8 cellular contexts compared by ENCODE assay signal in the genomic region with DNA sequence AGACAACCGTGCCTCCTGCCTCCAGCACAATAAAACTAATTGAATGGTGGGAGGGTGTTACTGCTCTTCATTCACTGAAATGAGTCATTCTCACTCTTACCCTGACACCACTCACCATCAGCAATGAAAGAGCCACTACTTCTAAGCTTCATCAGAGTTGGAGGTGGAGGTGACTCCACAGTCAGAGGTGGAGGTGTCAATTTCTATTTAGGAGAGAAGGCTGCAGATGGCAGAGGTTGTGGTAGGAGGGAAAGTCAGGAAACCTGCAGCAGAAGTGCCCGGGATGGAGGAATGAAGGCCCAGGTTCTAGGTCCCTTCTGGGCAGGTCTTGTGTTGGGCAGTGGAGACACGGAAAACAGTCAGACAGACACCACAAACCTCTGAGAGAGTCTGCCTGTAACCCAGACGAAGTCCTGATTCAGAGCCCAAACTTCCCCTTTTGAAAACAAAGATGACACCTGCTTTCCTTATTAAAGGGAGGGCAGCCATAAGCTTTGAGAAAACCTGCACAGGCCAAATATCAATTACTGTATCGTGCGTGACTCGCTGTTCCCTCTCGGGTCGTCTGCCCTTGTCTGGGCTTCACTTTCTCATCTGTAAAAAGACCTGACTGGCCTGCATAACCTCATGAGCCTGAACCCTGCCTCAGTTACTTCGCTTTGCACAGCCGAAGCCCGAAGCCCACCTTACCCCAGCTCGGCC. TPM values are rescaled to one million over a fixed set of nuclear protein-coding genes. Genes with fewer than 3 reads are reported as not detected.
A peak's percentile ranks its signal among the peaks of the same experiment; 100 is the strongest.
DNase-seq lines count a peak whose midpoint lies in the region; TF ChIP-seq lines count a peak whose summit lies in the region.

No MANE protein-coding gene starts in this region.

- peak overlapping the region; percentile 72 for H3K9ac ChIP-seq in MM.1S (ENCODE audit: low read length)

- peak overlapping the region; percentile 87 for H3K27ac Mint-ChIP-seq in activated T-helper 2 cell treated with anti-CD3 and anti-CD28 coated beads, Interferon-gamma antibody, Interleukin-2, Interleukin-4, amounts not matched to agents 10 μg/mL and 5 μg/mL and 100 μg/mL, durations not matched to agents 14 hours and 24 hours and 36 hours
- H3K27ac Mint-ChIP-seq in immature natural killer cell = peak overlapping the region; percentile 89 to 100 (median 97)

- peak overlapping the region; percentile 92 for H3K4me3 Mint-ChIP-seq in activated T-helper 2 cell treated with anti-CD3 and anti-CD28 coated beads, Interferon-gamma antibody, Interleukin-2, Interleukin-4, amounts not matched to agents 10 μg/mL and 5 μg/mL and 100 μg/mL, durations not matched to agents 14 hours and 24 hours and 36 hours (ENCODE audit: low read depth)
- H3K4me3 Mint-ChIP-seq in immature natural killer cell = peak overlapping the region; percentile 93 to 100 (median 99)

- no peaks in the 10 kb centered on the region for H3K36me3 ChIP-seq in MM.1S (replicated peaks; ENCODE audit: insufficient read depth, low read length)

- intact Hi-C loops in activated T-helper 2 cell treated with anti-CD3 and anti-CD28 coated beads, Interferon-gamma antibody, Interleukin-2, Interleukin-4, amounts not matched to agents 10 μg/mL and 5 μg/mL and 100 μg/mL, durations not matched to agents 14 hours and 24 hours and 36 hours (cut with micrococcal nuclease) = loop anchor here (2.0 to 10.0 kb wide), 5 partner anchors 81 to 447 kb away; partner anchors contain the start of genes ALKBH5 and PEMT

- peak; percentile 23 for DNase-seq in EH (ENCODE audit: low read depth)
- DNase-seq in MM.1S = peak; percentile 14
- no peak for DNase-seq in activated T-helper 2 cell treated with anti-CD3 and anti-CD28 coated beads, Interferon-gamma antibody, Interleukin-2, Interleukin-4, amounts not matched to agents 10 μg/mL and 5 μg/mL and 100 μg/mL, durations not matched to agents 14 hours and 24 hours and 36 hours (ENCODE audit: low spot score)
- DNase-seq in immature natural killer cell = peak in 1 of 3 donors; percentile 11
- DNase-seq in stimulated activated CD4-positive, alpha-beta T cell treated with anti-CD3 and anti-CD28 coated beads, Interleukin-4, amount 100 ng/mL, for 24 hours = peak; percentile 49
- DNase-seq in GOT3 (lab: John Stamatoyannopoulos, UW) = no peak
- no peak for DNase-seq in midbrain (lab: John Stamatoyannopoulos, UW)
- DNase-seq in HuH-7.5 (ENCODE audit: low spot score) = no peak

- peaks cover 17% of the 10 kb centered on the region for H3K4me1 ChIP-seq in MM.1S (ENCODE audit: low read length)

- no peaks in the 10 kb centered on the region for H3F3A ChIP-seq in MM.1S (ENCODE audit: insufficient read depth, low read length)

- H3K4me2 ChIP-seq in MM.1S (ENCODE audit: low read depth, low read length) = peak overlapping the region; percentile 59

- H3K9me3 Mint-ChIP-seq in activated T-helper 2 cell treated with anti-CD3 and anti-CD28 coated beads, Interferon-gamma antibody, Interleukin-2, Interleukin-4, amounts not matched to agents 10 μg/mL and 5 μg/mL and 100 μg/mL, durations not matched to agents 14 hours and 24 hours and 36 hours = no peaks in the 10 kb centered on the region
- no peaks in the 10 kb centered on the region for H3K9me3 Mint-ChIP-seq in immature natural killer cell

- H3K27me3 ChIP-seq in MM.1S (replicated peaks; ENCODE audit: insufficient read depth, low read length) = no peaks in the 10 kb centered on the region

- peaks cover 10% of the 10 kb centered on the region for H3K36me3 Mint-ChIP-seq in activated T-helper 2 cell treated with anti-CD3 and anti-CD28 coated beads, Interferon-gamma antibody, Interleukin-2, Interleukin-4, amounts not matched to agents 10 μg/mL and 5 μg/mL and 100 μg/mL, durations not matched to agents 14 hours and 24 hours and 36 hours (ENCODE audit: low read depth)
- peaks cover 0 to 4% (median 3%) of the 10 kb centered on the region in 3 donors for H3K36me3 Mint-ChIP-seq in immature natural killer cell

- peak overlapping the region; percentile 11; the same call in 1 of the 2 replicates for H3K27ac ChIP-seq in MM.1S (ENCODE audit: low read length)

- no peak for TF ChIP-seq CTCF in MM.1S (IDR thresholded peaks at IDR 0.05; ENCODE audit: low read length)

- H3K27me3 Mint-ChIP-seq in activated T-helper 2 cell treated with anti-CD3 and anti-CD28 coated beads, Interferon-gamma antibody, Interleukin-2, Interleukin-4, amounts not matched to agents 10 μg/mL and 5 μg/mL and 100 μg/mL, durations not matched to agents 14 hours and 24 hours and 36 hours (ENCODE audit: low read depth) = no peaks in the 10 kb centered on the region
- H3K27me3 Mint-ChIP-seq in immature natural killer cell (ENCODE audit: low read depth in 3 of 3) = peaks cover 5 to 11% (median 8%) of the 10 kb centered on the region in 3 donors

- no peaks in the 10 kb centered on the region for H4K20me1 ChIP-seq in MM.1S (ENCODE audit: insufficient read depth, low read length)

- peaks cover 36% of the 10 kb centered on the region for H3K4me1 Mint-ChIP-seq in activated T-helper 2 cell treated with anti-CD3 and anti-CD28 coated beads, Interferon-gamma antibody, Interleukin-2, Interleukin-4, amounts not matched to agents 10 μg/mL and 5 μg/mL and 100 μg/mL, durations not matched to agents 14 hours and 24 hours and 36 hours (ENCODE audit: low read depth)
- peaks cover 45 to 60% of the 10 kb centered on the region in 2 donors for H3K4me1 Mint-ChIP-seq in immature natural killer cell

- H3K4me3 ChIP-seq in MM.1S (ENCODE audit: low read length) = peak overlapping the region; percentile 97

- H3K9me3 ChIP-seq in MM.1S (replicated peaks; ENCODE audit: insufficient read depth, low read length) = no peaks in the 10 kb centered on the region

- H2AFZ ChIP-seq in MM.1S (ENCODE audit: low read length) = peak overlapping the region; percentile 88

- no peaks in the 10 kb centered on the region for H3K9me2 ChIP-seq in MM.1S (replicated peaks; ENCODE audit: insufficient read depth, low read length)

- peaks cover 79% of the 10 kb centered on the region for H3K79me2 ChIP-seq in MM.1S (ENCODE audit: low read length)

RNA-seq across cellular contexts. Expression of gene ATPAF2, which starts 0.7 kb away (rescaled TPM):
- 29.9 and 31.3 TPM in 2 replicates for total RNA-seq in activated T-helper 2 cell treated with anti-CD3 and anti-CD28 coated beads, Interferon-gamma antibody, Interleukin-2, Interleukin-4, amounts not matched to agents 10 μg/mL and 5 μg/mL and 100 μg/mL, durations not matched to agents 14 hours and 24 hours and 36 hours
- polyA plus RNA-seq in immature natural killer cell = 10 to 100 TPM; 14.6 to 24.9 (median 21.3) TPM

RNA-seq across cellular contexts. Expression of gene GID4, which starts 0.9 kb away (rescaled TPM):
- total RNA-seq in activated T-helper 2 cell treated with anti-CD3 and anti-CD28 coated beads, Interferon-gamma antibody, Interleukin-2, Interleukin-4, amounts not matched to agents 10 μg/mL and 5 μg/mL and 100 μg/mL, durations not matched to agents 14 hours and 24 hours and 36 hours = 9.3 and 10.8 TPM in 2 replicates
- 1 to 10 TPM; 4.3 to 7.4 (median 5.0) TPM for polyA plus RNA-seq in immature natural killer cell

RNA-seq across cellular contexts. Expression of gene DRG2, which starts 49.4 kb away (rescaled TPM):
- total RNA-seq in activated T-helper 2 cell treated with anti-CD3 and anti-CD28 coated beads, Interferon-gamma antibody, Interleukin-2, Interleukin-4, amounts not matched to agents 10 μg/mL and 5 μg/mL and 100 μg/mL, durations not matched to agents 14 hours and 24 hours and 36 hours = 57.9 and 62.2 TPM in 2 replicates
- 10 to 100 TPM; 54.2 to 66.9 (median 59.3) TPM for polyA plus RNA-seq in immature natural killer cell

Comparison
In these comparisons a context has a peak if more than half of its experiments do, and no peak if none do; other contexts are left out.
1. DNase-seq: peak in EH (single experiment), MM.1S (single experiment) and stimulated activated CD4-positive, alpha-beta T cell treated with anti-CD3 and anti-CD28 coated beads, Interleukin-4, amount 100 ng/mL, for 24 hours (single experiment); none in activated T-helper 2 cell treated with anti-CD3 and anti-CD28 coated beads, Interferon-gamma antibody, Interleukin-2, Interleukin-4, amounts not matched to agents 10 μg/mL and 5 μg/mL and 100 μg/mL, durations not matched to agents 14 hours and 24 hours and 36 hours (single experiment), GOT3 (single experiment), midbrain (single experiment) and HuH-7.5 (single experiment).